In genomic region chr12:13698001-13698400, GRCh38 we compare ENCODE assay signal across 8 cellular contexts.
"Had no signal": no experiment of that assay in that cellular context is flagged by ENCODE, and none has a peak within 500 bp of the region (broad histone marks: within the 10 kb centered on the region; RNA-seq: fewer than 3 reads in every experiment).

No MANE protein-coding gene starts in this region.

- DNase-seq: GDM1, GF-D8 had no signal

- FAIRE-seq: G401.6, GM12878, GM12891, GM12892, GM18507, GM19239 had no signal
